8 cellular contexts compared by ENCODE assay signal in the genomic region with DNA sequence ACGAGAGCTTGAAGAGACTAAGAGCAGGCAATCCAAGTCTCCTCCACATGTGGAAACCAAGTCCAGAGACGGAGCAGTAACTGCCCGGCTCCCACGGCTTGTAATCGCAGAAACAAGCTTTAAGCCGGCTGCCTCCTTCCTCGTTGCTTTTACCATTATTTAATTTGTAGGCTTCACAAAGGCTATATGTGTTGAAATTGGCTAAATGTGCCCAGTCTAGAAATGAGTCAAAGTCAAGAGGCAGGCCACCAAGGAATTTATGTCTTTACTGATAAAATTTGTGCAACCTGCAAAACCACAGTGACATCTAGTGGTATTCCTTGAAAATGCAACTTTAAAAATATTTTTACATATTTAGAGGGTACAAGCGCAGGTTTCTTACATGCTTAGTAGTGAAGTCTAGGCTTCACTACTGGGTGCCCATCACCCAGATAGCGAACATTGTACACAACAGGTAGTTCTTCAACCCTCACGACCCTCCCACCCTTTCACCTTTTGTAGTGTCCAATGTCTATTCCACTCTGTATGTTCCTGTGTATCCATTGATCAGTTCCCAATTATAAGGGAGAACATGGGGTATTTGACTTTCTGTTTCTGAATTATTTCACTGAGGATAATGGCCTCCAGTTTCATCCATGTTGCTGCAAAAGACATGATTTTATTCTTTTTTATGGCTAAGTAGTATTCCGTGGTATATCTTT. TPM values are rescaled to one million over a fixed set of nuclear protein-coding genes. Genes with fewer than 3 reads are reported as not detected.
DNase-seq lines count a peak whose midpoint lies in the region; ATAC-seq, FAIRE-seq and TF ChIP-seq lines count a peak whose summit lies in the region.

No MANE protein-coding gene starts in this region.

- peak; percentile 88 for FAIRE-seq in A549 (lab: Jason Lieb, UNC)
- FAIRE-seq in RCC 7860 (lab: Jason Lieb, UNC), result peak; percentile 57
- FAIRE-seq in endothelial cell of umbilical vein (lab: Jason Lieb, UNC), result peak; percentile 88

- H3K79me2 ChIP-seq in endothelial cell of umbilical vein (ENCODE audit: control insufficient read depth, insufficient read depth, low read length), result no peaks in the 10 kb centered on the region

- TF ChIP-seq EP300 in A549 (IDR thresholded peaks at IDR 0.05), result no peak

- H3K4me1 ChIP-seq in A549, result peaks cover 25% of the 10 kb centered on the region
- no peaks in the 10 kb centered on the region for H3K4me1 ChIP-seq in endothelial cell of umbilical vein (ENCODE audit: control insufficient read depth, extremely low read depth, insufficient read depth, low read length)

- intact Hi-C loops in endothelial cell of umbilical vein (cut with micrococcal nuclease), result loop anchor here (1.0 to 5.0 kb wide), 6 partner anchors 438 to 1371 kb away; no protein-coding TSS in a partner anchor

- no peaks in the 10 kb centered on the region; the same call in 2 of the 3 replicates for H3K9me3 ChIP-seq in A549
- H3K9me3 ChIP-seq in endothelial cell of umbilical vein (replicated peaks; ENCODE audit: control insufficient read depth, insufficient read depth, low read length), result no peaks in the 10 kb centered on the region

- CTCF ChIA-PET in A549 (lab: Yijun Ruan, JAX) (interaction anchor here (0.6 to 2.3 kb wide), 38 partner anchors 10 to 1390 kb away, joined by 3 to 29 read pairs (median 4); partner anchors contain the start of gene LSM11), endothelial cell of umbilical vein (lab: Charles Lee) (interaction anchor here (0.7 to 4.4 kb wide), 21 partner anchors 10 to 1371 kb away, joined by 3 to 40 read pairs (median 4); partner anchors contain the start of gene EBF1)

- 34% methylated on average over 11 of the region's 11 CpGs for WGBS in A549 (ENCODE audit: missing lambda C conversion rate)

- no peak overlapping the region for H2AFZ ChIP-seq in endothelial cell of umbilical vein (ENCODE audit: low read depth, low read length)

- H3K36me3 ChIP-seq in endothelial cell of umbilical vein (ENCODE audit: control insufficient read depth in 2 of 2, extremely low read depth in 1 of 2, insufficient read depth in 2 of 2, low read length in 2 of 2), result no peaks in the 10 kb centered on the region

- H3K27ac ChIP-seq in A549, result peak overlapping the region; percentile 4 to 29; a peak in 1 of 6 replicates
- no peak overlapping the region for H3K27ac ChIP-seq in endothelial cell of umbilical vein (ENCODE audit: insufficient read depth, low read depth, low read length)

- peak; percentile 25 to 65 for DNase-seq in A549 (ENCODE audit: low read depth in 1 of 2, low spot score in 1 of 2)
- peak; percentile 47 for DNase-seq in GM10266 (ENCODE audit: extremely low spot score)
- peak; percentile 67 for DNase-seq in HS-5 (ENCODE audit: low read depth)
- DNase-seq in RCC 7860 (ENCODE audit: low spot score), result peak; percentile 12
- peak; percentile 62 for DNase-seq in endothelial cell of umbilical vein (ENCODE audit: low read depth, low spot score)
- peak; percentile 56 for DNase-seq in myocyte (ENCODE audit: low read depth)
- no peak for DNase-seq in effector CD4-positive, alpha-beta T cell

- H3K4me3 ChIP-seq in A549 (no peak overlapping the region), endothelial cell of umbilical vein (replicated peaks in 1 of 3; ENCODE audit: insufficient read depth in 1 of 3, low read depth in 1 of 3, low read length in 3 of 3) (no peak overlapping the region)

- no peak for TF ChIP-seq POLR2A in A549 (IDR thresholded peaks at IDR 0.05; ENCODE audit: low read length)
- no peak for TF ChIP-seq POLR2A in endothelial cell of umbilical vein (IDR thresholded peaks at IDR 0.05; ENCODE audit: low read depth, low read length)

- no peaks in the 10 kb centered on the region for H3K9me1 ChIP-seq in endothelial cell of umbilical vein (replicated peaks; ENCODE audit: control insufficient read depth, extremely low read depth, insufficient read depth, low read length)

- TF ChIP-seq RAD21 in A549 (conservative IDR thresholded peaks at IDR 0.05 in 1 of 2, IDR thresholded peaks at IDR 0.05 in 1 of 2), result peak; percentile 92 to 93

- no TSS peak for BruUV-seq in endothelial cell of umbilical vein (replicated peaks; lab: Mats Ljungman, UMichigan)

- ATAC-seq in A549 (peak; percentile 61 to 78), HG03378 (IDR thresholded peaks at IDR 0.05; ENCODE audit: unreplicated experiment) (no peak)

- peak overlapping the region; percentile 68 for H3K4me2 ChIP-seq in A549
- H3K4me2 ChIP-seq in endothelial cell of umbilical vein (ENCODE audit: insufficient read depth, low read length), result no peak overlapping the region

- POLR2A ChIA-PET in A549 (lab: Yijun Ruan, JAX), result no interaction called here
- POLR2A ChIA-PET in endothelial cell of umbilical vein (lab: Charles Lee), result no interaction called here

- H3K27me3 ChIP-seq in endothelial cell of umbilical vein (ENCODE audit: control insufficient read depth in 2 of 2, insufficient read depth in 2 of 2, low read length in 2 of 2), result peaks cover 2 to 9% of the 10 kb centered on the region in 2 experiments

- dilution Hi-C loops in endothelial cell of umbilical vein (cut with MboI; ENCODE audit: extremely low pct_ligation_motif_present, low sequenced_read_pairs), result loop anchor here (25.0 kb wide), 1 partner anchor 421 kb away; no protein-coding TSS in a partner anchor

- H3K9ac ChIP-seq in endothelial cell of umbilical vein (replicated peaks; ENCODE audit: extremely low read depth, insufficient read depth, low read length), result no peak overlapping the region

- TF ChIP-seq CTCF in A549 (IDR thresholded peaks at IDR 0.05) (peak; percentile 93), GM10266 (IDR thresholded peaks at IDR 0.05; ENCODE audit: control insufficient read depth, insufficient read depth, low read depth, missing control alignments) (peak; percentile 60), endothelial cell of umbilical vein (IDR thresholded peaks at IDR 0.05; ENCODE audit: extremely low read depth in 1 of 2, insufficient read depth in 1 of 2, low read depth in 1 of 2, low read length in 2 of 2) (peak; percentile 45 to 46)

- no peaks in the 10 kb centered on the region for H4K20me1 ChIP-seq in endothelial cell of umbilical vein (replicated peaks; ENCODE audit: control insufficient read depth, extremely low read depth, insufficient read depth, low read length)

TF ChIP-seq in A549, 52 proteins besides CTCF, POLR2A, EP300 and RAD21:
- TF ChIP-seq RNF2 (IDR thresholded peaks at IDR 0.05; ENCODE audit: borderline replicate concordance, low read depth) (no peak), FOSL2 (IDR thresholded peaks at IDR 0.05) (no peak), FOSL2 (CRISPR knock-in tag; IDR thresholded peaks at IDR 0.05) (peak; percentile 50), CBX2 (IDR thresholded peaks at IDR 0.05; ENCODE audit: borderline replicate concordance, low read depth) (no peak), SMC3 (IDR thresholded peaks at IDR 0.05) (peak; percentile 82)

TF ChIP-seq in endothelial cell of umbilical vein, 7 proteins besides CTCF, POLR2A, EP300 and RAD21:
- no peak for TF ChIP-seq FOS (IDR thresholded peaks at IDR 0.05; ENCODE audit: borderline replicate concordance, insufficient read depth, low read length)
- no peak for TF ChIP-seq GATA2 (IDR thresholded peaks at IDR 0.05; ENCODE audit: insufficient read depth, insufficient read length, low read depth, low read length)
- TF ChIP-seq, protein P1, sequence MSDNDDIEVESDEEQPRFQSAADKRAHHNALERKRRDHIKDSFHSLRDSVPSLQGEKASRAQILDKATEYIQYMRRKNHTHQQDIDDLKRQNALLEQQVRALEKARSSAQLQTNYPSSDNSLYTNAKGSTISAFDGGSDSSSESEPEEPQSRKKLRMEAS (IDR thresholded peaks at IDR 0.05; ENCODE audit: insufficient read depth, insufficient read length), result no peak
- no peak for TF ChIP-seq MYC (IDR thresholded peaks at IDR 0.05; ENCODE audit: low read depth, low read length)
- TF ChIP-seq EZH2 (IDR thresholded peaks at IDR 0.05; ENCODE audit: borderline replicate concordance, low read depth, low read length, severe bottlenecking), result no peak
- no peak for TF ChIP-seq POLR2AphosphoS5 (IDR thresholded peaks at IDR 0.05; ENCODE audit: insufficient read depth, low read depth, low read length)
- TF ChIP-seq JUN (IDR thresholded peaks at IDR 0.05; ENCODE audit: borderline replicate concordance, insufficient read depth, insufficient read length, low read depth), result no peak

RNA-seq across cellular contexts. Expression of gene EBF1, which starts 33.5 kb away (rescaled TPM):
- polyA plus RNA-seq in A549 (2011; rRNA removed), result 1.8 and 2.4 TPM in 2 replicates
- 0.79 and 0.81 TPM in 2 replicates for polyA plus RNA-seq in A549 (2012; cell fraction: cytosol; rRNA removed)
- 1.4 and 1.8 TPM in 2 replicates for polyA plus RNA-seq in A549 (2012; cell fraction: nucleus; rRNA removed)
- polyA plus RNA-seq in A549 (2017; fragmentation: RNase III; extraction: RNeasy Plus Mini Kit Qiagen cat#74134 plus additional on column Dnase treatment), result 0.33 to 0.50 TPM (median 0.44 TPM) in 3 replicates
- 11.9 and 13.0 TPM in 2 replicates for polyA minus RNA-seq in A549 (2011; rRNA and poly(A)+ RNA removed)
- 0.20 and 0.55 TPM in 2 replicates for total RNA-seq in endothelial cell of umbilical vein
- 0.06 and 0.07 TPM in 2 replicates for polyA plus RNA-seq in endothelial cell of umbilical vein
- 0.03 TPM in 1 of 2 replicates, not detected in the other for polyA plus RNA-seq in endothelial cell of umbilical vein (2011; cell fraction: cytosol; rRNA removed)
- 0.05 and 0.07 TPM in 2 replicates for polyA plus RNA-seq in endothelial cell of umbilical vein (2011; cell fraction: nucleus; rRNA removed)
- not detected in 2 replicates for polyA plus RNA-seq in endothelial cell of umbilical vein (2012)
- polyA minus RNA-seq in endothelial cell of umbilical vein, result 0.22 and 0.74 TPM in 2 replicates
- not detected for polyA minus RNA-seq in endothelial cell of umbilical vein (2011; cell fraction: cytosol; rRNA and poly(A)+ RNA removed)
- polyA minus RNA-seq in endothelial cell of umbilical vein (2011; cell fraction: nucleus; rRNA and poly(A)+ RNA removed), result 0.24 and 0.63 TPM in 2 replicates
- 4.9 and 5.5 TPM in 2 replicates for total RNA-seq in myocyte
- 7.0 TPM for polyA plus RNA-seq in myocyte (2012)
